Comparison of ENCODE assay signal across 1 cellular context in the genomic region with DNA sequence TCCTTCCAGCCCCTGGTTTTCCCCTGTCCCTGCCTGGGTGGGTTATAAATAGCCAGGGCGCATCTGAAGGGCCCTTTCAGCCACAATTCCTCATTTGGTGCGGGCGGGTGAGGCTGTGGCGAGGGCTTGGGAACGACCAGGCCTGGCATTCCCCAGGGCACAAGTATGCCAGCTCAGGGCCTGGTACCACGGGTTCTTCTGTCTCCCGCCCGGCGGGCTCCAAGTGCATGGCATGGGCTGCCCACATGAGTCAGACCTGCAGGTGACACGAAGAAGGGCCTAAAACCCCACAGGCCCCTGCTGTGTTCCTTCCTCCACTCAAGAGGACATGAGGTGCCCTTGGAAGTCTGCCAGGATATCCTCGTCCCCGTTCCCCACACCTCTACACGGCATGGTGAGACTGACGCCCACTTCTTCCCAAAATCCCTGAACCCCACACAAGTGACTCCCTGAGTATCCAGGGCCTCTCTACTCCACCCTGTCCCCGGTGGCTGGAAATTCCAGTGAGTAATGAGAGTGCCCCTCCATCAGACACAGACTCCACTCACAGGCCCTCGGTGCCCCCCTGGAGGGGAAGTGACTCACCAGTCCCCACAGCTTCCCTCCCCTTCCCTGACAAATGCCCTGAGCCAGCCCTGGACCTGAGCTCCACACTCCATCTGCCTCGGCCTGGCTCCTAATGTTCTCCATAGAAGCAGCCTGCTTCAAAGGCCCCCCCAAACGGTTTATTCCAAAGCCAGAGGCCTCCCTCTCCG.
A peak's percentile ranks its signal among the peaks of the same experiment; 100 is the strongest.
TF ChIP-seq lines count a peak whose summit lies in the region.

No MANE protein-coding gene starts in this region.

TF ChIP-seq in HepG2, 621 proteins besides CTCF, POLR2A, EP300 and RAD21 (continued from another document and continues in another):
- TF ChIP-seq, protein P1, sequence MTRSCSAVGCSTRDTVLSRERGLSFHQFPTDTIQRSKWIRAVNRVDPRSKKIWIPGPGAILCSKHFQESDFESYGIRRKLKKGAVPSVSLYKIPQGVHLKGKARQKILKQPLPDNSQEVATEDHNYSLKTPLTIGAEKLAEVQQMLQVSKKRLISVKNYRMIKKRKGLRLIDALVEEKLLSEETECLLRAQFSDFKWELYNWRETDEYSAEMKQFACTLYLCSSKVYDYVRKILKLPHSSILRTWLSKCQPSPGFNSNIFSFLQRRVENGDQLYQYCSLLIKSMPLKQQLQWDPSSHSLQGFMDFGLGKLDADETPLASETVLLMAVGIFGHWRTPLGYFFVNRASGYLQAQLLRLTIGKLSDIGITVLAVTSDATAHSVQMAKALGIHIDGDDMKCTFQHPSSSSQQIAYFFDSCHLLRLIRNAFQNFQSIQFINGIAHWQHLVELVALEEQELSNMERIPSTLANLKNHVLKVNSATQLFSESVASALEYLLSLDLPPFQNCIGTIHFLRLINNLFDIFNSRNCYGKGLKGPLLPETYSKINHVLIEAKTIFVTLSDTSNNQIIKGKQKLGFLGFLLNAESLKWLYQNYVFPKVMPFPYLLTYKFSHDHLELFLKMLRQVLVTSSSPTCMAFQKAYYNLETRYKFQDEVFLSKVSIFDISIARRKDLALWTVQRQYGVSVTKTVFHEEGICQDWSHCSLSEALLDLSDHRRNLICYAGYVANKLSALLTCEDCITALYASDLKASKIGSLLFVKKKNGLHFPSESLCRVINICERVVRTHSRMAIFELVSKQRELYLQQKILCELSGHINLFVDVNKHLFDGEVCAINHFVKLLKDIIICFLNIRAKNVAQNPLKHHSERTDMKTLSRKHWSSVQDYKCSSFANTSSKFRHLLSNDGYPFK (CRISPR knock-in tag; IDR thresholded peaks at IDR 0.05; ENCODE audit: borderline replicate concordance): no peak
- TF ChIP-seq ZNF572 (CRISPR knock-in tag; IDR thresholded peaks at IDR 0.05) (no peak), MXD4 (CRISPR knock-in tag; IDR thresholded peaks at IDR 0.05) (no peak), POLR2G (IDR thresholded peaks at IDR 0.05; ENCODE audit: low read depth, low read length) (peak; percentile 76), ARNTL (CRISPR knock-in tag; IDR thresholded peaks at IDR 0.05) (no peak), BCL6 (CRISPR knock-in tag; IDR thresholded peaks at IDR 0.05) (no peak), JUND (CRISPR knock-in tag; IDR thresholded peaks at IDR 0.05) (0 out of 2 replicates have a peak, but pooled peaks have one; percentile 70), TCF7 (IDR thresholded peaks at IDR 0.05; ENCODE audit: low read depth) (no peak), IRX3 (CRISPR knock-in tag; IDR thresholded peaks at IDR 0.05; ENCODE audit: borderline replicate concordance, low read depth) (no peak), ATF3 (CRISPR knock-in tag; IDR thresholded peaks at IDR 0.05) (peak; percentile 70), KDM4B (CRISPR knock-in tag; IDR thresholded peaks at IDR 0.05) (no peak), ZFP82 (CRISPR knock-in tag; IDR thresholded peaks at IDR 0.05; ENCODE audit: borderline replicate concordance) (no peak; the same call in 1 of the 2 replicates), GABPA (IDR thresholded peaks at IDR 0.05; ENCODE audit: low read depth, low read length) (no peak), GABPA (CRISPR knock-in tag; IDR thresholded peaks at IDR 0.05; ENCODE audit: low read depth) (peak; percentile 44; the same call in 1 of the 2 replicates), SKI (IDR thresholded peaks at IDR 0.05; ENCODE audit: partially characterized antibody) (no peak), NRL (CRISPR knock-in tag; IDR thresholded peaks at IDR 0.05; ENCODE audit: borderline replicate concordance) (no peak), CAMTA2 (CRISPR knock-in tag; IDR thresholded peaks at IDR 0.05; ENCODE audit: borderline replicate concordance) (no peak), MEIS1 (CRISPR knock-in tag; IDR thresholded peaks at IDR 0.05; ENCODE audit: borderline replicate concordance) (0 out of 2 replicates have a peak, but pooled peaks have one; percentile 16), E2F2 (CRISPR knock-in tag; IDR thresholded peaks at IDR 0.05; ENCODE audit: borderline replicate concordance) (no peak), HNRNPL (IDR thresholded peaks at IDR 0.05; ENCODE audit: low read depth, low read length) (peak; percentile 98), ZNF616 (CRISPR knock-in tag; IDR thresholded peaks at IDR 0.05; ENCODE audit: low read depth) (no peak), CEBPB (IDR thresholded peaks at IDR 0.05; ENCODE audit: borderline replicate concordance, low read depth, low read length) (no peak), ZNF580 (CRISPR knock-in tag; IDR thresholded peaks at IDR 0.05; ENCODE audit: borderline replicate concordance, low read depth) (no peak), AKAP8 (CRISPR knock-in tag; IDR thresholded peaks at IDR 0.05) (no peak), ZHX1 (CRISPR knock-in tag; IDR thresholded peaks at IDR 0.05; ENCODE audit: low read depth) (no peak), BATF2 (CRISPR knock-in tag; IDR thresholded peaks at IDR 0.05) (no peak)
- TF ChIP-seq, protein P2, sequence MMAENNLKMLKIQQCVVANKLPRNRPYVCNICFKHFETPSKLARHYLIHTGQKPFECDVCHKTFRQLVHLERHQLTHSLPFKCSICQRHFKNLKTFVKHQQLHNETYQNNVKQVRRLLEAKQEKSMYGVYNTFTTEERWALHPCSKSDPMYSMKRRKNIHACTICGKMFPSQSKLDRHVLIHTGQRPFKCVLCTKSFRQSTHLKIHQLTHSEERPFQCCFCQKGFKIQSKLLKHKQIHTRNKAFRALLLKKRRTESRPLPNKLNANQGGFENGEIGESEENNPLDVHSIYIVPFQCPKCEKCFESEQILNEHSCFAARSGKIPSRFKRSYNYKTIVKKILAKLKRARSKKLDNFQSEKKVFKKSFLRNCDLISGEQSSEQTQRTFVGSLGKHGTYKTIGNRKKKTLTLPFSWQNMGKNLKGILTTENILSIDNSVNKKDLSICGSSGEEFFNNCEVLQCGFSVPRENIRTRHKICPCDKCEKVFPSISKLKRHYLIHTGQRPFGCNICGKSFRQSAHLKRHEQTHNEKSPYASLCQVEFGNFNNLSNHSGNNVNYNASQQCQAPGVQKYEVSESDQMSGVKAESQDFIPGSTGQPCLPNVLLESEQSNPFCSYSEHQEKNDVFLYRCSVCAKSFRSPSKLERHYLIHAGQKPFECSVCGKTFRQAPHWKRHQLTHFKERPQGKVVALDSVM (CRISPR knock-in tag; IDR thresholded peaks at IDR 0.05): no peak
- TF ChIP-seq, protein P3, sequence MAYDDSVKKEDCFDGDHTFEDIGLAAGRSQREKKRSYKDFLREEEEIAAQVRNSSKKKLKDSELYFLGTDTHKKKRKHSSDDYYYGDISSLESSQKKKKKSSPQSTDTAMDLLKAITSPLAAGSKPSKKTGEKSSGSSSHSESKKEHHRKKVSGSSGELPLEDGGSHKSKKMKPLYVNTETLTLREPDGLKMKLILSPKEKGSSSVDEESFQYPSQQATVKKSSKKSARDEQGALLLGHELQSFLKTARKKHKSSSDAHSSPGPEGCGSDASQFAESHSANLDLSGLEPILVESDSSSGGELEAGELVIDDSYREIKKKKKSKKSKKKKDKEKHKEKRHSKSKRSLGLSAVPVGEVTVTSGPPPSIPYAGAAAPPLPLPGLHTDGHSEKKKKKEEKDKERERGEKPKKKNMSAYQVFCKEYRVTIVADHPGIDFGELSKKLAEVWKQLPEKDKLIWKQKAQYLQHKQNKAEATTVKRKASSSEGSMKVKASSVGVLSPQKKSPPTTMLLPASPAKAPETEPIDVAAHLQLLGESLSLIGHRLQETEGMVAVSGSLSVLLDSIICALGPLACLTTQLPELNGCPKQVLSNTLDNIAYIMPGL (CRISPR knock-in tag; IDR thresholded peaks at IDR 0.05; ENCODE audit: borderline replicate concordance in 1 of 2, low read depth in 1 of 2): peak; percentile 26 to 45; a peak in 1 of 4 replicates
- TF ChIP-seq, protein P4, sequence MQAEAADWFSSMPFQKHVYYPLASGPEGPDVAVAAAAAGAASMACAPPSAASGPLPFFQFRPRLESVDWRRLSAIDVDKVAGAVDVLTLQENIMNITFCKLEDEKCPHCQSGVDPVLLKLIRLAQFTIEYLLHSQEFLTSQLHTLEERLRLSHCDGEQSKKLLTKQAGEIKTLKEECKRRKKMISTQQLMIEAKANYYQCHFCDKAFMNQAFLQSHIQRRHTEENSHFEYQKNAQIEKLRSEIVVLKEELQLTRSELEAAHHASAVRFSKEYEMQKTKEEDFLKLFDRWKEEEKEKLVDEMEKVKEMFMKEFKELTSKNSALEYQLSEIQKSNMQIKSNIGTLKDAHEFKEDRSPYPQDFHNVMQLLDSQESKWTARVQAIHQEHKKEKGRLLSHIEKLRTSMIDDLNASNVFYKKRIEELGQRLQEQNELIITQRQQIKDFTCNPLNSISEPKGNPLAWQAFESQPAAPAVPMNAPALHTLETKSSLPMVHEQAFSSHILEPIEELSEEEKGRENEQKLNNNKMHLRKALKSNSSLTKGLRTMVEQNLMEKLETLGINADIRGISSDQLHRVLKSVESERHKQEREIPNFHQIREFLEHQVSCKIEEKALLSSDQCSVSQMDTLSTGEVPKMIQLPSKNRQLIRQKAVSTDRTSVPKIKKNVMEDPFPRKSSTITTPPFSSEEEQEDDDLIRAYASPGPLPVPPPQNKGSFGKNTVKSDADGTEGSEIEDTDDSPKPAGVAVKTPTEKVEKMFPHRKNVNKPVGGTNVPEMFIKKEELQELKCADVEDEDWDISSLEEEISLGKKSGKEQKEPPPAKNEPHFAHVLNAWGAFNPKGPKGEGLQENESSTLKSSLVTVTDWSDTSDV (CRISPR knock-in tag; IDR thresholded peaks at IDR 0.05): 0 out of 2 replicates have a peak, but pooled peaks have one; percentile 7
- TF ChIP-seq, protein P5, sequence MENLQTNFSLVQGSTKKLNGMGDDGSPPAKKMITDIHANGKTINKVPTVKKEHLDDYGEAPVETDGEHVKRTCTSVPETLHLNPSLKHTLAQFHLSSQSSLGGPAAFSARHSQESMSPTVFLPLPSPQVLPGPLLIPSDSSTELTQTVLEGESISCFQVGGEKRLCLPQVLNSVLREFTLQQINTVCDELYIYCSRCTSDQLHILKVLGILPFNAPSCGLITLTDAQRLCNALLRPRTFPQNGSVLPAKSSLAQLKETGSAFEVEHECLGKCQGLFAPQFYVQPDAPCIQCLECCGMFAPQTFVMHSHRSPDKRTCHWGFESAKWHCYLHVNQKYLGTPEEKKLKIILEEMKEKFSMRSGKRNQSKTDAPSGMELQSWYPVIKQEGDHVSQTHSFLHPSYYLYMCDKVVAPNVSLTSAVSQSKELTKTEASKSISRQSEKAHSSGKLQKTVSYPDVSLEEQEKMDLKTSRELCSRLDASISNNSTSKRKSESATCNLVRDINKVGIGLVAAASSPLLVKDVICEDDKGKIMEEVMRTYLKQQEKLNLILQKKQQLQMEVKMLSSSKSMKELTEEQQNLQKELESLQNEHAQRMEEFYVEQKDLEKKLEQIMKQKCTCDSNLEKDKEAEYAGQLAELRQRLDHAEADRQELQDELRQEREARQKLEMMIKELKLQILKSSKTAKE (CRISPR knock-in tag; IDR thresholded peaks at IDR 0.05; ENCODE audit: borderline replicate concordance): no peak
- TF ChIP-seq, protein P6, sequence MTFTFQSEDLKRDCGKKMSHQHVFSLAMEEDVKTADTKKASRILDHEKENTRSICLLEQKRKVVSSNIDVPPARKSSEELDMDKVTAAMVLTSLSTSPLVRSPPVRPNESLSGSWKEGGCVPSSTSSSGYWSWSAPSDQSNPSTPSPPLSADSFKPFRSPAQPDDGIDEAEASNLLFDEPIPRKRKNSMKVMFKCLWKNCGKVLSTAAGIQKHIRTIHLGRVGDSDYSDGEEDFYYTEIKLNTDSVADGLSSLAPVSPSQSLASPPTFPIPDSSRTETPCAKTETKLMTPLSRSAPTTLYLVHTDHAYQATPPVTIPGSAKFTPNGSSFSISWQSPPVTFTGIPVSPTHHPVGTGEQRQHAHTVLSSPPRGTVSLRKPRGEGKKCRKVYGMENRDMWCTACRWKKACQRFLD (CRISPR knock-in tag; IDR thresholded peaks at IDR 0.05; ENCODE audit: borderline replicate concordance): no peak
- TF ChIP-seq, protein P7, sequence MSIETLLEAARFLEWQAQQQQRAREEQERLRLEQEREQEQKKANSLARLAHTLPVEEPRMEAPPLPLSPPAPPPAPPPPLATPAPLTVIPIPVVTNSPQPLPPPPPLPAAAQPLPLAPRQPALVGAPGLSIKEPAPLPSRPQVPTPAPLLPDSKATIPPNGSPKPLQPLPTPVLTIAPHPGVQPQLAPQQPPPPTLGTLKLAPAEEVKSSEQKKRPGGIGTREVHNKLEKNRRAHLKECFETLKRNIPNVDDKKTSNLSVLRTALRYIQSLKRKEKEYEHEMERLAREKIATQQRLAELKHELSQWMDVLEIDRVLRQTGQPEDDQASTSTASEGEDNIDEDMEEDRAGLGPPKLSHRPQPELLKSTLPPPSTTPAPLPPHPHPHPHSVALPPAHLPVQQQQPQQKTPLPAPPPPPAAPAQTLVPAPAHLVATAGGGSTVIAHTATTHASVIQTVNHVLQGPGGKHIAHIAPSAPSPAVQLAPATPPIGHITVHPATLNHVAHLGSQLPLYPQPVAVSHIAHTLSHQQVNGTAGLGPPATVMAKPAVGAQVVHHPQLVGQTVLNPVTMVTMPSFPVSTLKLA (IDR thresholded peaks at IDR 0.05): no peak
